ENCODE assay signal across 1 cellular context in the genomic region with DNA sequence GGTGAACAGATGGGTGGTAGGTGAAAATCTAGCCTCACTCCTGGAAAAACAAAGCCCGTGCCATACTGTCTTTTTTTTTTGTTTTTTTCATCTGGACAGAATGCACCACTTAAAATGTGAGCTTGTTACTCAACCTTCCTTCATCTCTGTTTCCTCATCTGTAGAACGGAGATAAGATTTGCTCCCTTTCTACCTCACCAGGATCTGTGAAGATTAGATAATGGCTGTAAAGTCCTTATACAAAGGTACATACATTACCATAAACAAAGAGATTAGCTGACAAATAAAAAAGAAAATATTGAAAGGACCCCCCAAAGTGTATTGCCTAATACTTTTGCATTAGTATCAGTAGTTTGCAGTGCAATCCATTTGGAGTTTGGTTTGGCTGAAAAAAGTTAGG.
TF ChIP-seq lines count a peak whose summit lies in the region.

No MANE protein-coding gene starts in this region.

TF ChIP-seq in K562, 482 proteins besides CTCF, POLR2A, EP300 and RAD21 (continued from another document and continues in another):
- TF ChIP-seq, protein P1, sequence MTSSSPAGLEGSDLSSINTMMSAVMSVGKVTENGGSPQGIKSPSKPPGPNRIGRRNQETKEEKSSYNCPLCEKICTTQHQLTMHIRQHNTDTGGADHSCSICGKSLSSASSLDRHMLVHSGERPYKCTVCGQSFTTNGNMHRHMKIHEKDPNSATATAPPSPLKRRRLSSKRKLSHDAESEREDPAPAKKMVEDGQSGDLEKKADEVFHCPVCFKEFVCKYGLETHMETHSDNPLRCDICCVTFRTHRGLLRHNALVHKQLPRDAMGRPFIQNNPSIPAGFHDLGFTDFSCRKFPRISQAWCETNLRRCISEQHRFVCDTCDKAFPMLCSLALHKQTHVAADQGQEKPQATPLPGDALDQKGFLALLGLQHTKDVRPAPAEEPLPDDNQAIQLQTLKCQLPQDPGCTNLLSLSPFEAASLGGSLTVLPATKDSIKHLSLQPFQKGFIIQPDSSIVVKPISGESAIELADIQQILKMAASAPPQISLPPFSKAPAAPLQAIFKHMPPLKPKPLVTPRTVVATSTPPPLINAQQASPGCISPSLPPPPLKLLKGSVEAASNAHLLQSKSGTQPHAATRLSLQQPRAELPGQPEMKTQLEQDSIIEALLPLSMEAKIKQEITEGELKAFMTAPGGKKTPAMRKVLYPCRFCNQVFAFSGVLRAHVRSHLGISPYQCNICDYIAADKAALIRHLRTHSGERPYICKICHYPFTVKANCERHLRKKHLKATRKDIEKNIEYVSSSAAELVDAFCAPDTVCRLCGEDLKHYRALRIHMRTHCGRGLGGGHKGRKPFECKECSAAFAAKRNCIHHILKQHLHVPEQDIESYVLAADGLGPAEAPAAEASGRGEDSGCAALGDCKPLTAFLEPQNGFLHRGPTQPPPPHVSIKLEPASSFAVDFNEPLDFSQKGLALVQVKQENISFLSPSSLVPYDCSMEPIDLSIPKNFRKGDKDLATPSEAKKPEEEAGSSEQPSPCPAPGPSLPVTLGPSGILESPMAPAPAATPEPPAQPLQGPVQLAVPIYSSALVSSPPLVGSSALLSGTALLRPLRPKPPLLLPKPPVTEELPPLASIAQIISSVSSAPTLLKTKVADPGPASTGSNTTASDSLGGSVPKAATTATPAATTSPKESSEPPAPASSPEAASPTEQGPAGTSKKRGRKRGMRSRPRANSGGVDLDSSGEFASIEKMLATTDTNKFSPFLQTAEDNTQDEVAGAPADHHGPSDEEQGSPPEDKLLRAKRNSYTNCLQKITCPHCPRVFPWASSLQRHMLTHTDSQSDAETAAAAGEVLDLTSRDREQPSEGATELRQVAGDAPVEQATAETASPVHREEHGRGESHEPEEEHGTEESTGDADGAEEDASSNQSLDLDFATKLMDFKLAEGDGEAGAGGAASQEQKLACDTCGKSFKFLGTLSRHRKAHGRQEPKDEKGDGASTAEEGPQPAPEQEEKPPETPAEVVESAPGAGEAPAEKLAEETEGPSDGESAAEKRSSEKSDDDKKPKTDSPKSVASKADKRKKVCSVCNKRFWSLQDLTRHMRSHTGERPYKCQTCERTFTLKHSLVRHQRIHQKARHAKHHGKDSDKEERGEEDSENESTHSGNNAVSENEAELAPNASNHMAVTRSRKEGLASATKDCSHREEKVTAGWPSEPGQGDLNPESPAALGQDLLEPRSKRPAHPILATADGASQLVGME (CRISPR knock-in tag; IDR thresholded peaks at IDR 0.05) = no peak
- TF ChIP-seq, protein P2, sequence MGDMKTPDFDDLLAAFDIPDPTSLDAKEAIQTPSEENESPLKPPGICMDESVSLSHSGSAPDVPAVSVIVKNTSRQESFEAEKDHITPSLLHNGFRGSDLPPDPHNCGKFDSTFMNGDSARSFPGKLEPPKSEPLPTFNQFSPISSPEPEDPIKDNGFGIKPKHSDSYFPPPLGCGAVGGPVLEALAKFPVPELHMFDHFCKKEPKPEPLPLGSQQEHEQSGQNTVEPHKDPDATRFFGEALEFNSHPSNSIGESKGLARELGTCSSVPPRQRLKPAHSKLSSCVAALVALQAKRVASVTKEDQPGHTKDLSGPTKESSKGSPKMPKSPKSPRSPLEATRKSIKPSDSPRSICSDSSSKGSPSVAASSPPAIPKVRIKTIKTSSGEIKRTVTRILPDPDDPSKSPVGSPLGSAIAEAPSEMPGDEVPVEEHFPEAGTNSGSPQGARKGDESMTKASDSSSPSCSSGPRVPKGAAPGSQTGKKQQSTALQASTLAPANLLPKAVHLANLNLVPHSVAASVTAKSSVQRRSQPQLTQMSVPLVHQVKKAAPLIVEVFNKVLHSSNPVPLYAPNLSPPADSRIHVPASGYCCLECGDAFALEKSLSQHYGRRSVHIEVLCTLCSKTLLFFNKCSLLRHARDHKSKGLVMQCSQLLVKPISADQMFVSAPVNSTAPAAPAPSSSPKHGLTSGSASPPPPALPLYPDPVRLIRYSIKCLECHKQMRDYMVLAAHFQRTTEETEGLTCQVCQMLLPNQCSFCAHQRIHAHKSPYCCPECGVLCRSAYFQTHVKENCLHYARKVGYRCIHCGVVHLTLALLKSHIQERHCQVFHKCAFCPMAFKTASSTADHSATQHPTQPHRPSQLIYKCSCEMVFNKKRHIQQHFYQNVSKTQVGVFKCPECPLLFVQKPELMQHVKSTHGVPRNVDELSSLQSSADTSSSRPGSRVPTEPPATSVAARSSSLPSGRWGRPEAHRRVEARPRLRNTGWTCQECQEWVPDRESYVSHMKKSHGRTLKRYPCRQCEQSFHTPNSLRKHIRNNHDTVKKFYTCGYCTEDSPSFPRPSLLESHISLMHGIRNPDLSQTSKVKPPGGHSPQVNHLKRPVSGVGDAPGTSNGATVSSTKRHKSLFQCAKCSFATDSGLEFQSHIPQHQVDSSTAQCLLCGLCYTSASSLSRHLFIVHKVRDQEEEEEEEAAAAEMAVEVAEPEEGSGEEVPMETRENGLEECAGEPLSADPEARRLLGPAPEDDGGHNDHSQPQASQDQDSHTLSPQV (IDR thresholded peaks at IDR 0.05) = peak; percentile 36
- TF ChIP-seq NCOR1 (IDR thresholded peaks at IDR 0.05) = peak; percentile 83
- no peak for TF ChIP-seq U2AF2 (optimal IDR thresholded peaks at IDR 0.05; ENCODE audit: low read depth, low read length)
- TF ChIP-seq NR2F6 (CRISPR knock-in tag; IDR thresholded peaks at IDR 0.05) = no peak
- TF ChIP-seq HLTF (IDR thresholded peaks at IDR 0.05) = no peak
- TF ChIP-seq STAT5A (IDR thresholded peaks at IDR 0.05; ENCODE audit: borderline replicate concordance, low read length) = peak; percentile 76
- peak; percentile 30; the same call in 1 of the 2 replicates for TF ChIP-seq POLR2H (tag; IDR thresholded peaks at IDR 0.05; ENCODE audit: low read depth)
- TF ChIP-seq ATF7 (IDR thresholded peaks at IDR 0.05) = 0 out of 2 replicates have a peak, but pooled peaks have one; percentile 33
- peak; percentile 78 for TF ChIP-seq FOXM1 (IDR thresholded peaks at IDR 0.05; ENCODE audit: low read depth)
- no peak for TF ChIP-seq FOXM1 (CRISPR knock-in tag; IDR thresholded peaks at IDR 0.05; ENCODE audit: low read depth)
- TF ChIP-seq, protein P3, sequence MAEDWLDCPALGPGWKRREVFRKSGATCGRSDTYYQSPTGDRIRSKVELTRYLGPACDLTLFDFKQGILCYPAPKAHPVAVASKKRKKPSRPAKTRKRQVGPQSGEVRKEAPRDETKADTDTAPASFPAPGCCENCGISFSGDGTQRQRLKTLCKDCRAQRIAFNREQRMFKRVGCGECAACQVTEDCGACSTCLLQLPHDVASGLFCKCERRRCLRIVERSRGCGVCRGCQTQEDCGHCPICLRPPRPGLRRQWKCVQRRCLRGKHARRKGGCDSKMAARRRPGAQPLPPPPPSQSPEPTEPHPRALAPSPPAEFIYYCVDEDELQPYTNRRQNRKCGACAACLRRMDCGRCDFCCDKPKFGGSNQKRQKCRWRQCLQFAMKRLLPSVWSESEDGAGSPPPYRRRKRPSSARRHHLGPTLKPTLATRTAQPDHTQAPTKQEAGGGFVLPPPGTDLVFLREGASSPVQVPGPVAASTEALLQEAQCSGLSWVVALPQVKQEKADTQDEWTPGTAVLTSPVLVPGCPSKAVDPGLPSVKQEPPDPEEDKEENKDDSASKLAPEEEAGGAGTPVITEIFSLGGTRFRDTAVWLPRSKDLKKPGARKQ (CRISPR knock-in tag; IDR thresholded peaks at IDR 0.05) = no peak
- TF ChIP-seq FOXK2 (conservative IDR thresholded peaks at IDR 0.05 in 1 of 2, IDR thresholded peaks at IDR 0.05 in 1 of 2; ENCODE audit: low read depth in 2 of 2) = 0 out of 4 replicates have a peak, but pooled peaks of 1 of the 2 experiments have one; percentile 21
- no peak for TF ChIP-seq POLR3A (IDR thresholded peaks at IDR 0.05; ENCODE audit: borderline replicate concordance, extremely low read depth, insufficient read depth, insufficient read length)
- peak; percentile 47; the same call in 1 of the 2 replicates for TF ChIP-seq CC2D1A (IDR thresholded peaks at IDR 0.05)
- TF ChIP-seq, protein P4, sequence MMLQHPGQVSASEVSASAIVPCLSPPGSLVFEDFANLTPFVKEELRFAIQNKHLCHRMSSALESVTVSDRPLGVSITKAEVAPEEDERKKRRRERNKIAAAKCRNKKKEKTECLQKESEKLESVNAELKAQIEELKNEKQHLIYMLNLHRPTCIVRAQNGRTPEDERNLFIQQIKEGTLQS (IDR thresholded peaks at IDR 0.05) = peak; percentile 39; the same call in 1 of the 2 replicates
- TF ChIP-seq, protein P4 (CRISPR knock-in tag; conservative IDR thresholded peaks at IDR 0.05) = no peak
- no peak for TF ChIP-seq TOE1 (IDR thresholded peaks at IDR 0.05; ENCODE audit: borderline replicate concordance)
- no peak for TF ChIP-seq TOE1 (CRISPR knock-in tag; IDR thresholded peaks at IDR 0.05; ENCODE audit: borderline replicate concordance, low read depth)
- TF ChIP-seq, protein P5, sequence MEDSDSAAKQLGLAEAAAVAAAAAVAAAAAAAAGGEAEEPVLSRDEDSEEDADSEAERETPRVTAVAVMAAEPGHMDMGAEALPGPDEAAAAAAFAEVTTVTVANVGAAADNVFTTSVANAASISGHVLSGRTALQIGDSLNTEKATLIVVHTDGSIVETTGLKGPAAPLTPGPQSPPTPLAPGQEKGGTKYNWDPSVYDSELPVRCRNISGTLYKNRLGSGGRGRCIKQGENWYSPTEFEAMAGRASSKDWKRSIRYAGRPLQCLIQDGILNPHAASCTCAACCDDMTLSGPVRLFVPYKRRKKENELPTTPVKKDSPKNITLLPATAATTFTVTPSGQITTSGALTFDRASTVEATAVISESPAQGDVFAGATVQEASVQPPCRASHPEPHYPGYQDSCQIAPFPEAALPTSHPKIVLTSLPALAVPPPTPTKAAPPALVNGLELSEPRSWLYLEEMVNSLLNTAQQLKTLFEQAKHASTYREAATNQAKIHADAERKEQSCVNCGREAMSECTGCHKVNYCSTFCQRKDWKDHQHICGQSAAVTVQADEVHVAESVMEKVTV (CRISPR knock-in tag; IDR thresholded peaks at IDR 0.05) = peak; percentile 14; the same call in 1 of the 2 replicates
- no peak for TF ChIP-seq SMC3 (conservative IDR thresholded peaks at IDR 0.05; ENCODE audit: insufficient read depth, low read depth, low read length)
- peak; percentile 86 for TF ChIP-seq SMARCC2 (IDR thresholded peaks at IDR 0.05; ENCODE audit: low read depth)
- no peak for TF ChIP-seq SP1 (CRISPR knock-in tag; IDR thresholded peaks at IDR 0.05)
- no peak for TF ChIP-seq GABPB2 (CRISPR knock-in tag; conservative IDR thresholded peaks at IDR 0.05)
- TF ChIP-seq, protein P6, sequence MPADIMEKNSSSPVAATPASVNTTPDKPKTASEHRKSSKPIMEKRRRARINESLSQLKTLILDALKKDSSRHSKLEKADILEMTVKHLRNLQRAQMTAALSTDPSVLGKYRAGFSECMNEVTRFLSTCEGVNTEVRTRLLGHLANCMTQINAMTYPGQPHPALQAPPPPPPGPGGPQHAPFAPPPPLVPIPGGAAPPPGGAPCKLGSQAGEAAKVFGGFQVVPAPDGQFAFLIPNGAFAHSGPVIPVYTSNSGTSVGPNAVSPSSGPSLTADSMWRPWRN (IDR thresholded peaks at IDR 0.05; ENCODE audit: low read depth) = 0 out of 2 replicates have a peak, but pooled peaks have one; percentile 68
- TF ChIP-seq ARNT (IDR thresholded peaks at IDR 0.05) = 0 out of 4 replicates have a peak, but pooled peaks of 1 of the 2 experiments have one; percentile 52
- TF ChIP-seq DMBX1 (CRISPR knock-in tag; IDR thresholded peaks at IDR 0.05; ENCODE audit: borderline replicate concordance) = 0 out of 2 replicates have a peak, but pooled peaks have one; percentile 47
- peak; percentile 79 for TF ChIP-seq TCF3 (CRISPR knock-in tag; IDR thresholded peaks at IDR 0.05)
- TF ChIP-seq ERF (CRISPR knock-in tag; IDR thresholded peaks at IDR 0.05) = no peak
- TF ChIP-seq, protein P7, sequence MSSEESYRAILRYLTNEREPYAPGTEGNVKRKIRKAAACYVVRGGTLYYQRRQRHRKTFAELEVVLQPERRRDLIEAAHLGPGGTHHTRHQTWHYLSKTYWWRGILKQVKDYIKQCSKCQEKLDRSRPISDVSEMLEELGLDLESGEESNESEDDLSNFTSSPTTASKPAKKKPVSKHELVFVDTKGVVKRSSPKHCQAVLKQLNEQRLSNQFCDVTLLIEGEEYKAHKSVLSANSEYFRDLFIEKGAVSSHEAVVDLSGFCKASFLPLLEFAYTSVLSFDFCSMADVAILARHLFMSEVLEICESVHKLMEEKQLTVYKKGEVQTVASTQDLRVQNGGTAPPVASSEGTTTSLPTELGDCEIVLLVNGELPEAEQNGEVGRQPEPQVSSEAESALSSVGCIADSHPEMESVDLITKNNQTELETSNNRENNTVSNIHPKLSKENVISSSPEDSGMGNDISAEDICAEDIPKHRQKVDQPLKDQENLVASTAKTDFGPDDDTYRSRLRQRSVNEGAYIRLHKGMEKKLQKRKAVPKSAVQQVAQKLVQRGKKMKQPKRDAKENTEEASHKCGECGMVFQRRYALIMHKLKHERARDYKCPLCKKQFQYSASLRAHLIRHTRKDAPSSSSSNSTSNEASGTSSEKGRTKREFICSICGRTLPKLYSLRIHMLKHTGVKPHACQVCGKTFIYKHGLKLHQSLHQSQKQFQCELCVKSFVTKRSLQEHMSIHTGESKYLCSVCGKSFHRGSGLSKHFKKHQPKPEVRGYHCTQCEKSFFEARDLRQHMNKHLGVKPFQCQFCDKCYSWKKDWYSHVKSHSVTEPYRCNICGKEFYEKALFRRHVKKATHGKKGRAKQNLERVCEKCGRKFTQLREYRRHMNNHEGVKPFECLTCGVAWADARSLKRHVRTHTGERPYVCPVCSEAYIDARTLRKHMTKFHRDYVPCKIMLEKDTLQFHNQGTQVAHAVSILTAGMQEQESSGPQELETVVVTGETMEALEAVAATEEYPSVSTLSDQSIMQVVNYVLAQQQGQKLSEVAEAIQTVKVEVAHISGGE (CRISPR knock-in tag; IDR thresholded peaks at IDR 0.05) = peak in 1 of 3 experiments; percentile 44; a peak in 1 of 6 replicates
- peak; percentile 50; the same call in 1 of the 2 replicates for TF ChIP-seq HDAC2 (IDR thresholded peaks at IDR 0.05)
- 0 out of 2 replicates have a peak, but pooled peaks have one; percentile 36 for TF ChIP-seq PYGO2 (tag; IDR thresholded peaks at IDR 0.05)
- TF ChIP-seq, protein P8, sequence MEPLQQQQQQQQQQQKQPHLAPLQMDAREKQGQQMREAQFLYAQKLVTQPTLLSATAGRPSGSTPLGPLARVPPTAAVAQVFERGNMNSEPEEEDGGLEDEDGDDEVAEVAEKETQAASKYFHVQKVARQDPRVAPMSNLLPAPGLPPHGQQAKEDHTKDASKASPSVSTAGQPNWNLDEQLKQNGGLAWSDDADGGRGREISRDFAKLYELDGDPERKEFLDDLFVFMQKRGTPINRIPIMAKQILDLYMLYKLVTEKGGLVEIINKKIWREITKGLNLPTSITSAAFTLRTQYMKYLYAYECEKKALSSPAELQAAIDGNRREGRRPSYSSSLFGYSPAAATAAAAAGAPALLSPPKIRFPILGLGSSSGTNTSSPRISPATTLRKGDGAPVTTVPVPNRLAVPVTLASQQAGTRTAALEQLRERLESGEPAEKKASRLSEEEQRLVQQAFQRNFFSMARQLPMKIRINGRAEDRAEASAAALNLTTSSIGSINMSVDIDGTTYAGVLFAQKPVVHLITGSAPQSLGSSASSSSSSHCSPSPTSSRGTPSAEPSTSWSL (CRISPR knock-in tag; IDR thresholded peaks at IDR 0.05; ENCODE audit: borderline replicate concordance) = no peak
- 0 out of 2 replicates have a peak, but pooled peaks have one; percentile 42 for TF ChIP-seq ZNF766 (CRISPR knock-in tag; conservative IDR thresholded peaks at IDR 0.05)
- 0 out of 2 replicates have a peak, but pooled peaks have one; percentile 13 for TF ChIP-seq NFRKB (IDR thresholded peaks at IDR 0.05; ENCODE audit: low read depth)
